1 cellular context compared by ENCODE assay signal in genomic region chr5:163505475-163506457, GRCh38.
A peak's percentile ranks its signal among the peaks of the same experiment; 100 is the strongest.
TF ChIP-seq lines count a peak whose summit lies in the region.

TSS of gene MAT2B (plus strand) at chr5:163505619. CDS start at chr5:163505687, 68 bp downstream.

TF ChIP-seq in HepG2, 621 proteins besides CTCF, POLR2A, EP300 and RAD21 (continued from another document):
- TF ChIP-seq AHDC1 (CRISPR knock-in tag; IDR thresholded peaks at IDR 0.05; ENCODE audit: borderline replicate concordance) (peak; percentile 58; the same call in 1 of the 2 replicates), PAXIP1 (CRISPR knock-in tag; conservative IDR thresholded peaks at IDR 0.05) (0 out of 2 replicates have a peak, but pooled peaks have one; percentile 27), KMT2A (CRISPR knock-in tag; IDR thresholded peaks at IDR 0.05) (peak; percentile 93), BRF2 (CRISPR knock-in tag; IDR thresholded peaks at IDR 0.05) (0 out of 2 replicates have a peak, but pooled peaks have one; percentile 63), ISL2 (CRISPR knock-in tag; IDR thresholded peaks at IDR 0.05) (peak; percentile 60), ATF7 (IDR thresholded peaks at IDR 0.05) (no peak), ATF7 (CRISPR knock-in tag; IDR thresholded peaks at IDR 0.05) (0 out of 2 replicates have a peak, but pooled peaks have one; percentile 31), ZNF747 (CRISPR knock-in tag; IDR thresholded peaks at IDR 0.05; ENCODE audit: borderline replicate concordance) (peak; percentile 31; the same call in 1 of the 2 replicates), HNRNPH1 (optimal IDR thresholded peaks at IDR 0.05; ENCODE audit: low read depth, low read length) (no peak), ZNF607 (CRISPR knock-in tag; IDR thresholded peaks at IDR 0.05; ENCODE audit: borderline replicate concordance) (peak; percentile 38), HOXA3 (CRISPR knock-in tag; IDR thresholded peaks at IDR 0.05) (peak; percentile 73; the same call in 1 of the 2 replicates), TFDP1 (CRISPR knock-in tag; IDR thresholded peaks at IDR 0.05; ENCODE audit: borderline replicate concordance) (peak; percentile 69; the same call in 1 of the 2 replicates), HOXA5 (CRISPR knock-in tag; IDR thresholded peaks at IDR 0.05) (peak; percentile 14; the same call in 1 of the 2 replicates), CREB1 (IDR thresholded peaks at IDR 0.05) (peak; percentile 74), CREB1 (CRISPR knock-in tag; IDR thresholded peaks at IDR 0.05) (peak; percentile 93; the same call in 1 of the 2 replicates), SMYD3 (CRISPR knock-in tag; IDR thresholded peaks at IDR 0.05) (0 out of 2 replicates have a peak, but pooled peaks have one; percentile 44), RFXAP (CRISPR knock-in tag; IDR thresholded peaks at IDR 0.05; ENCODE audit: borderline replicate concordance) (0 out of 2 replicates have a peak, but pooled peaks have one; percentile 19), ZNF3 (CRISPR knock-in tag; IDR thresholded peaks at IDR 0.05) (no peak), CSRNP1 (CRISPR knock-in tag; IDR thresholded peaks at IDR 0.05) (0 out of 2 replicates have a peak, but pooled peaks have one; percentile 41), THAP11 (CRISPR knock-in tag; IDR thresholded peaks at IDR 0.05) (peak; percentile 88), RFX5 (IDR thresholded peaks at IDR 0.05; ENCODE audit: low read depth, low read length) (no peak), ETV5 (CRISPR knock-in tag; IDR thresholded peaks at IDR 0.05; ENCODE audit: borderline replicate concordance) (peak; percentile 53), HOXA9 (CRISPR knock-in tag; IDR thresholded peaks at IDR 0.05; ENCODE audit: borderline replicate concordance) (no peak), ZNF225 (CRISPR knock-in tag; IDR thresholded peaks at IDR 0.05) (0 out of 2 replicates have a peak, but pooled peaks have one; percentile 58), SIX1 (CRISPR knock-in tag; IDR thresholded peaks at IDR 0.05; ENCODE audit: borderline replicate concordance) (peak; percentile 51; the same call in 1 of the 2 replicates), KAT7 (CRISPR knock-in tag; IDR thresholded peaks at IDR 0.05; ENCODE audit: borderline replicate concordance) (peak; percentile 68; the same call in 1 of the 2 replicates), SMARCC2 (IDR thresholded peaks at IDR 0.05) (no peak), AGO2 (optimal IDR thresholded peaks at IDR 0.05; ENCODE audit: low read depth, low read length) (peak; percentile 81), ZNF567 (CRISPR knock-in tag; IDR thresholded peaks at IDR 0.05; ENCODE audit: borderline replicate concordance) (0 out of 2 replicates have a peak, but pooled peaks have one; percentile 57), MAF1 (CRISPR knock-in tag; IDR thresholded peaks at IDR 0.05; ENCODE audit: borderline replicate concordance) (0 out of 2 replicates have a peak, but pooled peaks have one; percentile 66), KLF9 (CRISPR knock-in tag; IDR thresholded peaks at IDR 0.05; ENCODE audit: low read depth) (no peak), ZNF678 (CRISPR knock-in tag; IDR thresholded peaks at IDR 0.05) (0 out of 2 replicates have a peak, but pooled peaks have one; percentile 60), DMAP1 (CRISPR knock-in tag; IDR thresholded peaks at IDR 0.05) (peak; percentile 84; the same call in 1 of the 2 replicates), ZNF484 (CRISPR knock-in tag; IDR thresholded peaks at IDR 0.05; ENCODE audit: borderline replicate concordance, low read depth) (no peak), ZFYVE20 (CRISPR knock-in tag; IDR thresholded peaks at IDR 0.05; ENCODE audit: borderline replicate concordance, low read depth) (no peak), U2AF1 (optimal IDR thresholded peaks at IDR 0.05; ENCODE audit: low read depth, low read length) (no peak)
